Comparison of ENCODE assay signal across 9 cellular contexts in the genomic region with DNA sequence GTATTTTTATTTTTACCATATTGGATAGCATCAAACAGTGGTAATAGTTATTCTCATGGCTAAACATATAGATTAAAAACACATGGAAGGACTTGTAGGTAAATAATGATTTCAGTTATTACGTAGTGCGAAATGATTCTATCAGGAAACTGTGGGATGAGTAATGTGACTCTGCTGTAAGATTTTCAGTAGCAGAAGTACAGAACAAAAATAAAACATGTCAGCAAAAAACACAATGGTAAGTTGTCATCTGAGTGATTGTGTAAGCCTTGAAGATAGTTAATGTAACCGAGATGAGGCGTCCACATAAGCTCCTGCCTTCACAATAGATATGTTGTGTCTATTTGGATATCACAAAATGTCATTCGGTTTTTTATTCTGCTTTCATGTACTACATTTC.
DNase-seq lines count a peak whose midpoint lies in the region; ATAC-seq and TF ChIP-seq lines count a peak whose summit lies in the region.
"Had no signal": no experiment of that assay in that cellular context is flagged by ENCODE, and none has a peak within 500 bp of the region (broad histone marks: within the 10 kb centered on the region; RNA-seq: fewer than 3 reads in every experiment).

No MANE protein-coding gene starts in this region.

- no peak overlapping the region for H3K9ac ChIP-seq in SK-N-MC (ENCODE audit: insufficient read length)
- H3K9ac ChIP-seq: parathyroid adenoma had no signal

- ATAC-seq in central memory CD8-positive, alpha-beta T cell (replicated peaks; ENCODE audit: extremely low read depth, poor library complexity, severe bottlenecking): peak; percentile 36
- peak; percentile 47 for ATAC-seq in mucosa of descending colon
- no peak for ATAC-seq in HG03432 (IDR thresholded peaks at IDR 0.05; ENCODE audit: unreplicated experiment)

- H3K9me3 ChIP-seq in SK-N-MC (ENCODE audit: low read depth, low read length) (no peaks in the 10 kb centered on the region), mucosa of descending colon (no peaks in the 10 kb centered on the region)

- H3K27ac Mint-ChIP-seq in central memory CD8-positive, alpha-beta T cell (ENCODE audit: low read depth): peak overlapping the region; percentile 67

- H3K4me3 ChIP-seq in SK-N-MC: 0 out of 2 replicates have a peak overlapping the region, but pooled peaks have one; percentile 4
- H3K4me3 ChIP-seq in mucosa of descending colon: no peak overlapping the region

- H3K9me3 Mint-ChIP-seq in central memory CD8-positive, alpha-beta T cell: no peaks in the 10 kb centered on the region

- H3K4me3 Mint-ChIP-seq in central memory CD8-positive, alpha-beta T cell: no peak overlapping the region

- H3K27ac ChIP-seq in SK-N-MC: peak overlapping the region; percentile 64; the same call in 1 of the 2 replicates
- H3K27ac ChIP-seq: parathyroid adenoma had no signal

- H3K36me3 Mint-ChIP-seq in central memory CD8-positive, alpha-beta T cell (ENCODE audit: insufficient read depth): peaks cover 4% of the 10 kb centered on the region

- intact Hi-C loops in mucosa of descending colon (cut with DNase I, micrococcal nuclease): no loop called here

- no peaks in the 10 kb centered on the region for H3K4me1 ChIP-seq in mucosa of descending colon (ENCODE audit: low read depth)
- H3K4me1 ChIP-seq: parathyroid adenoma had no signal

- no peaks in the 10 kb centered on the region for H3K27me3 Mint-ChIP-seq in central memory CD8-positive, alpha-beta T cell

- H3K36me3 ChIP-seq in SK-N-MC (ENCODE audit: insufficient read depth, low read length): no peaks in the 10 kb centered on the region
- H3K36me3 ChIP-seq in mucosa of descending colon (ENCODE audit: low read depth): no peaks in the 10 kb centered on the region

- H3K4me1 Mint-ChIP-seq in central memory CD8-positive, alpha-beta T cell: peaks cover 13% of the 10 kb centered on the region

- peak; percentile 7 for DNase-seq in ELR (ENCODE audit: low read depth)
- DNase-seq in SK-N-MC (ENCODE audit: low read depth, low spot score): peak; percentile 47
- no peak for DNase-seq in central memory CD8-positive, alpha-beta T cell (ENCODE audit: low spot score in 2 of 2)
- no peak for DNase-seq in mucosa of descending colon
- DNase-seq in 8988T: no peak
- DNase-seq in NCI-H2196 (lab: John Stamatoyannopoulos, UW; ENCODE audit: unreplicated experiment): no peak
- DNase-seq: NCI-H748 treated with DMSO at 0.1 percent for 48 hours had no signal

- TF ChIP-seq CTCF in mucosa of descending colon (IDR thresholded peaks at IDR 0.05): no peak

Comparison
In these comparisons a context has a peak if more than half of its experiments do, and no peak if none do; other contexts are left out.
1. DNase-seq: peak in ELR (single experiment) and SK-N-MC (single experiment); none in central memory CD8-positive, alpha-beta T cell (0 of 2), mucosa of descending colon (0 of 3), 8988T (single experiment) and NCI-H2196 (single experiment).